8 cellular contexts compared by ENCODE assay signal in genomic region chr9:96417610-96418073, GRCh38. TPM values are rescaled to one million over a fixed set of nuclear protein-coding genes. Genes with fewer than 3 reads are reported as not detected.
DNase-seq lines count a peak whose midpoint lies in the region; ATAC-seq and TF ChIP-seq lines count a peak whose summit lies in the region.

No MANE protein-coding gene starts in this region.

- H3K27me3 ChIP-seq in AG04450 (ENCODE audit: control insufficient read depth, insufficient read depth, low read length) (no peaks in the 10 kb centered on the region), fibroblast of lung (ENCODE audit: control insufficient read depth, insufficient read depth, low read length) (no peaks in the 10 kb centered on the region)

- no peaks in the 10 kb centered on the region for H3K9me3 Mint-ChIP-seq in osteocyte (ENCODE audit: unreplicated experiment)

- no peaks in the 10 kb centered on the region for H4K20me1 ChIP-seq in fibroblast of lung (ENCODE audit: control insufficient read depth, extremely low read depth, insufficient read depth, low read length)

- TF ChIP-seq CTCF in AG04450 (IDR thresholded peaks at IDR 0.05; ENCODE audit: low read depth, low read length) (no peak), HFF-Myc (IDR thresholded peaks at IDR 0.05; ENCODE audit: low read depth, low read length, missing control alignments) (no peak), fibroblast of lung (conservative IDR thresholded peaks at IDR 0.05 in 1 of 2, IDR thresholded peaks at IDR 0.05 in 1 of 2; ENCODE audit: low read depth in 1 of 2, low read length in 2 of 2) (no peak), osteocyte (IDR thresholded peaks at IDR 0.05) (no peak)

- no peaks in the 10 kb centered on the region for H3K27me3 Mint-ChIP-seq in osteocyte (ENCODE audit: unreplicated experiment)

- DNase-seq in AG04450 (ENCODE audit: low read depth, low spot score) (no peak), HFF-Myc (ENCODE audit: extremely low read depth, low read depth) (no peak), fibroblast of lung (ENCODE audit: low read depth in 2 of 2) (no peak), osteocyte (ENCODE audit: extremely low spot score, unreplicated experiment) (no peak), GM03348 (ENCODE audit: low spot score) (no peak), amniotic stem cell (lab: John Stamatoyannopoulos, UW) (no peak)
- DNase-seq in activated CD4-positive, alpha-beta T cell treated with anti-CD3 and anti-CD28 coated beads for 48 hours = peak; percentile 55

- peaks cover 37% of the 10 kb centered on the region for H3K4me1 Mint-ChIP-seq in osteocyte (ENCODE audit: unreplicated experiment)

- no peaks in the 10 kb centered on the region for H3K36me3 Mint-ChIP-seq in osteocyte (ENCODE audit: unreplicated experiment)

- H3K36me3 ChIP-seq in fibroblast of lung (ENCODE audit: control insufficient read depth, insufficient read depth, low read length) = no peaks in the 10 kb centered on the region

- peaks cover 28% of the 10 kb centered on the region for H3K79me2 ChIP-seq in fibroblast of lung (ENCODE audit: control insufficient read depth, insufficient read depth, low read length)

- no peak for ATAC-seq in GM21447 (IDR thresholded peaks at IDR 0.05; ENCODE audit: unreplicated experiment)

- no peaks in the 10 kb centered on the region for H3K9me3 ChIP-seq in AG04450 (ENCODE audit: control insufficient read depth, insufficient read depth, low read length)
- H3K9me3 ChIP-seq in fibroblast of lung (ENCODE audit: control insufficient read depth, insufficient read depth, low read depth, low read length) = no peaks in the 10 kb centered on the region

- H3K4me3 ChIP-seq in AG04450 (ENCODE audit: low read depth, low read length) (peak overlapping the region; percentile 95), HFF-Myc (replicated peaks; ENCODE audit: low read depth, low read length) (peak overlapping the region; percentile 63), fibroblast of lung (replicated peaks in 1 of 4; ENCODE audit: control extremely low read depth in 1 of 4, insufficient read depth in 1 of 4, low read depth in 3 of 4, low read length in 4 of 4) (peak overlapping the region; percentile 60 to 90 (median 87))

- peak overlapping the region; percentile 81 for H3K4me3 Mint-ChIP-seq in osteocyte (ENCODE audit: unreplicated experiment)

- H3K4me1 ChIP-seq in fibroblast of lung (ENCODE audit: control insufficient read depth, extremely low read depth, insufficient read depth, low read length) = peaks cover 11% of the 10 kb centered on the region

- peak overlapping the region; percentile 19 for H2AFZ ChIP-seq in fibroblast of lung (ENCODE audit: low read length)

- CTCF ChIA-PET in AG04450 (lab: Charles Lee) = no interaction called here

- H3K9ac ChIP-seq in fibroblast of lung (ENCODE audit: insufficient read depth, low read length) = peak overlapping the region; percentile 83

- H3K4me2 ChIP-seq in fibroblast of lung (ENCODE audit: extremely low read depth, insufficient read depth, low read length) = peak overlapping the region; percentile 95

- POLR2A ChIA-PET in AG04450 (lab: Yijun Ruan, JAX) = no interaction called here

- peak overlapping the region; percentile 72 for H3K27ac Mint-ChIP-seq in osteocyte (ENCODE audit: unreplicated experiment)

- H3K27ac ChIP-seq in AG04450 (ENCODE audit: low read depth, low read length) (peak overlapping the region; percentile 31), fibroblast of lung (ENCODE audit: insufficient read depth, low read length) (peak overlapping the region; percentile 87)

RNA-seq across cellular contexts. Expression of gene ZNF367, which starts 0.5 kb away (rescaled TPM):
- polyA plus RNA-seq in AG04450 (2011; rRNA removed) (0.36 and 0.60 TPM in 2 replicates), fibroblast of lung (2.2 and 6.4 TPM in 2 replicates)
- 0.69 and 0.74 TPM in 2 replicates for polyA minus RNA-seq in AG04450 (2011; rRNA and poly(A)+ RNA removed)
- total RNA-seq in fibroblast of lung (0.26 and 0.66 TPM in 2 replicates), osteocyte (2.1 and 2.3 TPM in 2 replicates)
- 2.4 and 6.8 TPM in 2 replicates for polyA plus RNA-seq in fibroblast of lung (2012)
- 0.47 and 3.5 TPM in 2 replicates for polyA minus RNA-seq in fibroblast of lung (ENCODE audit: low replicate concordance)

RNA-seq across cellular contexts. Expression of gene HABP4, which starts 32.3 kb away (rescaled TPM):
- polyA plus RNA-seq in AG04450 (2011; rRNA removed) = 8.9 and 10.8 TPM in 2 replicates
- polyA minus RNA-seq in AG04450 (2011; rRNA and poly(A)+ RNA removed) = 2.7 and 4.2 TPM in 2 replicates
- total RNA-seq in fibroblast of lung = 18.2 and 31.4 TPM in 2 replicates
- 28.7 and 35.6 TPM in 2 replicates for polyA plus RNA-seq in fibroblast of lung
- polyA plus RNA-seq in fibroblast of lung (2012) = 30.6 and 38.9 TPM in 2 replicates
- 2.2 and 9.3 TPM in 2 replicates for polyA minus RNA-seq in fibroblast of lung (ENCODE audit: low replicate concordance)
- total RNA-seq in osteocyte = 15.8 and 16.5 TPM in 2 replicates

RNA-seq across cellular contexts. Expression of gene SLC35D2, which starts 34.1 kb away (rescaled TPM):
- 18.1 and 24.1 TPM in 2 replicates for polyA plus RNA-seq in AG04450 (2011; rRNA removed)
- polyA minus RNA-seq in AG04450 (2011; rRNA and poly(A)+ RNA removed) = 8.7 and 12.2 TPM in 2 replicates
- total RNA-seq in fibroblast of lung = 28.2 and 34.7 TPM in 2 replicates
- polyA plus RNA-seq in fibroblast of lung = 26.2 and 27.2 TPM in 2 replicates
- 23.9 and 25.0 TPM in 2 replicates for polyA plus RNA-seq in fibroblast of lung (2012)
- polyA minus RNA-seq in fibroblast of lung (ENCODE audit: low replicate concordance) = 2.2 and 5.1 TPM in 2 replicates
- 18.3 and 20.2 TPM in 2 replicates for total RNA-seq in osteocyte
